8 cellular contexts compared by ENCODE assay signal in genomic region chr1:17588048-17588781, GRCh38.
DNase-seq lines count a peak whose midpoint lies in the region; TF ChIP-seq lines count a peak whose summit lies in the region.

No MANE protein-coding gene starts in this region.

- peaks cover 12% of the 10 kb centered on the region for H3K36me3 ChIP-seq in muscle layer of colon (ENCODE audit: insufficient read depth, low read length)

- peak overlapping the region; percentile 76 for H3K27ac ChIP-seq in muscle layer of colon (ENCODE audit: low read depth, low read length)

- no peaks in the 10 kb centered on the region for H3K9me3 ChIP-seq in muscle layer of colon (ENCODE audit: low read length)

- H3K4me1 ChIP-seq in muscle layer of colon (ENCODE audit: insufficient read depth, low read length) = peaks cover 45% of the 10 kb centered on the region

- H3K9ac ChIP-seq in muscle layer of colon (ENCODE audit: low read length) = peak overlapping the region; percentile 56

- H3K27me3 ChIP-seq in muscle layer of colon (ENCODE audit: control insufficient read depth in 1 of 2, insufficient read depth in 2 of 2, low read length in 2 of 2) = no peaks in the 10 kb centered on the region

- H3K4me3 ChIP-seq in epithelial cell of esophagus (ENCODE audit: low read length) = no peak overlapping the region
- H3K4me3 ChIP-seq in muscle layer of colon (ENCODE audit: low read depth in 1 of 2, low read length in 2 of 2) = peak overlapping the region; percentile 5 to 33

- DNase-seq in AG20443 (ENCODE audit: low spot score) (peak; percentile 81), NCI-H510A (lab: John Stamatoyannopoulos, UW) (peak; percentile 60), epithelial cell of esophagus (ENCODE audit: low read depth) (peak; percentile 30), Kasumi-1 (lab: John Stamatoyannopoulos, UW) (no peak), NCI-H524 (lab: John Stamatoyannopoulos, UW) (no peak)
- DNase-seq in activated CD4-positive, alpha-beta T cell treated with anti-CD3 and anti-CD28 coated beads, Interleukin-2, amount 50 U/mL, for 1 hour = no peak
- no peak for DNase-seq in stimulated activated naive CD4-positive, alpha-beta T cell (lab: John Stamatoyannopoulos, UW)

- TF ChIP-seq CTCF in epithelial cell of esophagus (IDR thresholded peaks at IDR 0.05; ENCODE audit: insufficient read depth, low read depth, low read length, missing control alignments) = no peak

Comparison
In these comparisons a context has a peak if more than half of its experiments do, and no peak if none do; other contexts are left out.
1. DNase-seq: peak in AG20443 (single experiment), NCI-H510A (single experiment) and epithelial cell of esophagus (single experiment); none in Kasumi-1 (0 of 2), activated CD4-positive, alpha-beta T cell treated with anti-CD3 and anti-CD28 coated beads, Interleukin-2, amount 50 U/mL, for 1 hour (single experiment), NCI-H524 (0 of 2) and stimulated activated naive CD4-positive, alpha-beta T cell (0 of 6).